ENCODE assay signal across 1 cellular context in genomic region chr9:136368190-136368589, GRCh38.
TF ChIP-seq lines count a peak whose summit lies in the region.

No MANE protein-coding gene starts in this region.

TF ChIP-seq in HepG2, 621 proteins besides CTCF, POLR2A, EP300 and RAD21:
- TF ChIP-seq FOXP1 (IDR thresholded peaks at IDR 0.05): no peak
- no peak for TF ChIP-seq FOXP1 (CRISPR knock-in tag; IDR thresholded peaks at IDR 0.05)
- TF ChIP-seq MEIS2 (CRISPR knock-in tag; IDR thresholded peaks at IDR 0.05): no peak
- TF ChIP-seq ZNF382 (CRISPR knock-in tag; IDR thresholded peaks at IDR 0.05; ENCODE audit: borderline replicate concordance): no peak
- no peak for TF ChIP-seq ZNF121 (CRISPR knock-in tag; IDR thresholded peaks at IDR 0.05)
- no peak for TF ChIP-seq AHDC1 (CRISPR knock-in tag; IDR thresholded peaks at IDR 0.05; ENCODE audit: borderline replicate concordance)
- peak; percentile 38 for TF ChIP-seq AGO2 (optimal IDR thresholded peaks at IDR 0.05; ENCODE audit: low read depth, low read length)
- no peak for TF ChIP-seq U2AF2 (IDR thresholded peaks at IDR 0.05; ENCODE audit: low read depth, low read length)
